Comparison of ENCODE assay signal across 15 cellular contexts in genomic region chr1:26761217-26761616, GRCh38. TPM values are rescaled to one million over a fixed set of nuclear protein-coding genes. Genes with fewer than 3 reads are reported as not detected.
A peak's percentile ranks its signal among the peaks of the same experiment; 100 is the strongest.
DNase-seq lines count a peak whose midpoint lies in the region; ATAC-seq, FAIRE-seq and TF ChIP-seq lines count a peak whose summit lies in the region.
"Had no signal": no experiment of that assay in that cellular context is flagged by ENCODE, and none has a peak within 500 bp of the region (broad histone marks: within the 10 kb centered on the region; RNA-seq: fewer than 3 reads in every experiment).

No MANE protein-coding gene starts in this region.

- ATAC-seq in CD4-positive, alpha-beta T cell (ENCODE audit: poor library complexity), result no peak
- no peak for ATAC-seq in GM21717 (IDR thresholded peaks at IDR 0.05; ENCODE audit: unreplicated experiment)

- peak overlapping the region; percentile 65 for H3K27ac Mint-ChIP-seq in CD4-positive, alpha-beta T cell

- peaks cover 82% of the 10 kb centered on the region for H3K36me3 Mint-ChIP-seq in CD4-positive, alpha-beta T cell (ENCODE audit: low read depth)

- no peaks in the 10 kb centered on the region for H3K9me3 ChIP-seq in CD4-positive, alpha-beta T cell (ENCODE audit: control insufficient read depth, low read length)
- H3K9me3 ChIP-seq: thoracic aorta had no signal

- no peak overlapping the region for H3K27ac ChIP-seq in CD4-positive, alpha-beta T cell (ENCODE audit: low read depth, low read length)
- H3K27ac ChIP-seq: KMS-11, thoracic aorta had no signal

- TF ChIP-seq CTCF in CD4-positive, alpha-beta T cell (IDR thresholded peaks at IDR 0.05), result no peak
- TF ChIP-seq CTCF in HFF-Myc (IDR thresholded peaks at IDR 0.05; ENCODE audit: low read depth, low read length, missing control alignments) (peak; percentile 13), bronchial epithelial cell (IDR thresholded peaks at IDR 0.05; ENCODE audit: insufficient read depth, low read length, severe bottlenecking) (peak; percentile 14)

- H3K4me3 Mint-ChIP-seq in CD4-positive, alpha-beta T cell, result no peak overlapping the region
- H3K4me3 Mint-ChIP-seq: activated CD4-positive, alpha-beta memory T cell treated with anti-CD3 and anti-CD28 coated beads for 36 hours had no signal

- no peaks in the 10 kb centered on the region for H3K9me3 Mint-ChIP-seq in CD4-positive, alpha-beta T cell
- H3K9me3 Mint-ChIP-seq: activated CD4-positive, alpha-beta memory T cell treated with anti-CD3 and anti-CD28 coated beads for 36 hours had no signal

- H3K27me3 Mint-ChIP-seq in CD4-positive, alpha-beta T cell, result no peaks in the 10 kb centered on the region
- H3K27me3 Mint-ChIP-seq: activated CD4-positive, alpha-beta memory T cell treated with anti-CD3 and anti-CD28 coated beads for 36 hours had no signal

- H3K4me3 ChIP-seq in HFF-Myc (replicated peaks; ENCODE audit: low read depth, low read length), result no peak overlapping the region
- no peak overlapping the region for H3K4me3 ChIP-seq in bronchial epithelial cell (ENCODE audit: low read depth, low read length)
- H3K4me3 ChIP-seq: thoracic aorta had no signal

- H3K4me1 Mint-ChIP-seq in CD4-positive, alpha-beta T cell (ENCODE audit: low read depth), result peaks cover 19% of the 10 kb centered on the region

- CTCF ChIA-PET in CD4-positive, alpha-beta T cell (lab: Charles Lee), result interaction anchor here (0.6 to 1.0 kb wide), 3 partner anchors 22 to 78 kb away, joined by 3 read pairs; no protein-coding TSS in a partner anchor

- no peak for DNase-seq in CD4-positive, alpha-beta T cell
- DNase-seq in HFF-Myc (ENCODE audit: extremely low read depth, low read depth) (no peak), bronchial epithelial cell (ENCODE audit: low read depth) (no peak), medulla oblongata (ENCODE audit: extremely low spot score) (peak; percentile 55), NCI-H1092 (lab: John Stamatoyannopoulos, UW) (no peak), NCI-H226 (no peak), NCI-H510A treated with DMSO at 0.1 percent for 48 hours (lab: John Stamatoyannopoulos, UW) (no peak)
- DNase-seq: activated CD4-positive, alpha-beta memory T cell treated with anti-CD3 and anti-CD28 coated beads for 36 hours; DMS79 treated with DMSO at 0.1 percent for 48 hours; erythroblast; stimulated activated CD4-positive, alpha-beta T cell treated with anti-CD3 and anti-CD28 coated beads, Interleukin-4, amount 100 ng/mL, for 4 hours; SW 1271 had no signal

- intact Hi-C loops in CD4-positive, alpha-beta T cell (cut with DNase I, micrococcal nuclease), result no loop called here

- POLR2A ChIA-PET in CD4-positive, alpha-beta T cell (lab: Charles Lee), result interaction anchor here (0.6 to 1.7 kb wide), 2 partner anchors 48 to 69 kb away, joined by 4 to 7 read pairs; no protein-coding TSS in a partner anchor

- FAIRE-seq in bronchial epithelial cell (lab: Jason Lieb, UNC), result no peak

- H3K36me3 ChIP-seq in bronchial epithelial cell (ENCODE audit: control insufficient read depth, insufficient read depth, low read length), result peaks cover 26% of the 10 kb centered on the region

- no peaks in the 10 kb centered on the region for H3K27me3 ChIP-seq in CD4-positive, alpha-beta T cell (ENCODE audit: control insufficient read depth, insufficient read depth, low read length)
- no peaks in the 10 kb centered on the region for H3K27me3 ChIP-seq in bronchial epithelial cell (ENCODE audit: control insufficient read depth, insufficient read depth, low read length)

RNA-seq across cellular contexts. Expression of gene PIGV, which starts 26.5 kb away (rescaled TPM):
- 1 to 10 TPM; 3.8 to 4.7 TPM for total RNA-seq in CD4-positive, alpha-beta T cell
- total RNA-seq in bronchial epithelial cell, result 14.2 and 20.2 TPM in 2 replicates
